ENCODE assay signal across 18 cellular contexts in genomic region chr4:111678466-111678865, GRCh38.
DNase-seq lines count a peak whose midpoint lies in the region; ATAC-seq and TF ChIP-seq lines count a peak whose summit lies in the region.
"Had no signal": no experiment of that assay in that cellular context is flagged by ENCODE, and none has a peak within 500 bp of the region (broad histone marks: within the 10 kb centered on the region; RNA-seq: fewer than 3 reads in every experiment).

No MANE protein-coding gene starts in this region.

- H3K9me3 ChIP-seq in SK-N-MC (ENCODE audit: low read depth, low read length), result no peaks in the 10 kb centered on the region
- no peaks in the 10 kb centered on the region for H3K9me3 ChIP-seq in trophoblast cell (ENCODE audit: insufficient read depth, low read depth, low read length)
- H3K9me3 ChIP-seq: Caco-2, stomach had no signal

- H3K9ac ChIP-seq in SK-N-MC (ENCODE audit: insufficient read length), result peak overlapping the region; percentile 2
- H3K9ac ChIP-seq in trophoblast cell (ENCODE audit: low read length), result no peak overlapping the region

- no peak overlapping the region for H4K12ac ChIP-seq in trophoblast cell (ENCODE audit: low read depth, low read length)

- no peak overlapping the region for H2AK5ac ChIP-seq in trophoblast cell (ENCODE audit: low read length)

- DNase-seq in GM04504 (ENCODE audit: low read depth), result peak; percentile 93
- no peak for DNase-seq in SK-N-MC (ENCODE audit: low read depth, low spot score)
- peak; percentile 43 for DNase-seq in epithelial cell of proximal tubule (ENCODE audit: low read depth)
- DNase-seq in trophoblast cell, result peak; percentile 20 to 53
- DNase-seq in DMS79 (lab: John Stamatoyannopoulos, UW), result no peak
- no peak for DNase-seq in chondrocyte (ENCODE audit: low spot score)
- DNase-seq in activated naive CD4-positive, alpha-beta T cell treated with Interleukin-2 at 50 U/mL for 16 hours, result no peak
- DNase-seq in left ventricle myocardium superior, result no peak
- DNase-seq: activated CD4-positive, alpha-beta T cell treated with anti-CD3 and anti-CD28 coated beads for 48 hours; activated T-cell treated with anti-CD3 and anti-CD28 coated beads, Interleukin-2, amount 50 U/mL, for 72 hours; Caco-2; naive thymus-derived CD8-positive, alpha-beta T cell; NCI-H1105; NCI-H345; stomach; T-cell had no signal

- peaks cover 1% of the 10 kb centered on the region for H3K27me3 Mint-ChIP-seq in chondrocyte (ENCODE audit: low read depth)
- H3K27me3 Mint-ChIP-seq: T-cell had no signal

- H3K79me1 ChIP-seq in trophoblast cell (ENCODE audit: low read length), result no peaks in the 10 kb centered on the region

- H3K4me3 Mint-ChIP-seq in chondrocyte (ENCODE audit: unreplicated experiment), result no peak overlapping the region
- H3K4me3 Mint-ChIP-seq: activated T-cell treated with anti-CD3 and anti-CD28 coated beads, Interleukin-2, amount 50 U/mL, for 72 hours; naive thymus-derived CD8-positive, alpha-beta T cell; T-cell had no signal

- H3K18ac ChIP-seq in trophoblast cell (ENCODE audit: low read length), result no peak overlapping the region

- no peak overlapping the region for H3K27ac Mint-ChIP-seq in chondrocyte (ENCODE audit: unreplicated experiment)
- H3K27ac Mint-ChIP-seq: activated T-cell treated with anti-CD3 and anti-CD28 coated beads, Interleukin-2, amount 50 U/mL, for 72 hours; naive thymus-derived CD8-positive, alpha-beta T cell; T-cell had no signal

- no peak overlapping the region for H4K91ac ChIP-seq in trophoblast cell (ENCODE audit: low read depth, low read length)

- H3K4me2 ChIP-seq in trophoblast cell (ENCODE audit: low read length), result no peak overlapping the region

- H2BK12ac ChIP-seq in trophoblast cell (ENCODE audit: low read length), result no peak overlapping the region

- TF ChIP-seq CTCF in epithelial cell of proximal tubule (conservative IDR thresholded peaks at IDR 0.05; ENCODE audit: low read depth, low read length) (no peak), chondrocyte (IDR thresholded peaks at IDR 0.05) (no peak)

- H3K4me3 ChIP-seq in SK-N-MC, result peak overlapping the region; percentile 17; the same call in 1 of the 2 replicates
- no peak overlapping the region for H3K4me3 ChIP-seq in epithelial cell of proximal tubule (ENCODE audit: low read depth, low read length)
- H3K4me3 ChIP-seq in trophoblast cell (ENCODE audit: low read depth, low read length), result no peak overlapping the region
- H3K4me3 ChIP-seq: hepatocyte, stomach had no signal

- no peaks in the 10 kb centered on the region for H3K4me1 Mint-ChIP-seq in chondrocyte (ENCODE audit: low read depth)
- H3K4me1 Mint-ChIP-seq: naive thymus-derived CD8-positive, alpha-beta T cell; T-cell had no signal

- H4K8ac ChIP-seq in trophoblast cell (ENCODE audit: low read depth, low read length), result no peak overlapping the region

- intact Hi-C loops in left ventricle myocardium superior (cut with micrococcal nuclease), result no loop called here

- WGBS in trophoblast cell (ENCODE audit: extremely low coverage, insufficient coverage, insufficient read length), result no CpG with 5 or more reads among the region's 1 CpG

- no peak overlapping the region for H2AFZ ChIP-seq in trophoblast cell (ENCODE audit: insufficient read depth, low read length, poor library complexity)
- H2AFZ ChIP-seq: hepatocyte had no signal

- H3K9me3 Mint-ChIP-seq in chondrocyte (ENCODE audit: low read depth), result no peaks in the 10 kb centered on the region

- H3K27ac ChIP-seq in SK-N-MC (peak overlapping the region; percentile 98), trophoblast cell (ENCODE audit: low read depth, low read length) (no peak overlapping the region)
- H3K27ac ChIP-seq: hepatocyte, stomach had no signal

- H3K4me1 ChIP-seq in trophoblast cell (ENCODE audit: control insufficient read depth in 1 of 2, insufficient read depth in 2 of 2, low read length in 2 of 2), result peaks cover 0 to 2% of the 10 kb centered on the region in 2 experiments
- H3K4me1 ChIP-seq: Caco-2, stomach had no signal

- no peaks in the 10 kb centered on the region for H3K27me3 ChIP-seq in trophoblast cell (ENCODE audit: insufficient read depth, low read length)
- H3K27me3 ChIP-seq: hepatocyte, stomach had no signal

- no peak overlapping the region for H3K4ac ChIP-seq in trophoblast cell (ENCODE audit: low read depth, low read length)

- H2BK120ac ChIP-seq in trophoblast cell (ENCODE audit: insufficient read depth, low read length, poor library complexity), result no peak overlapping the region

- no peak overlapping the region for H2BK5ac ChIP-seq in trophoblast cell (ENCODE audit: low read depth, low read length, poor library complexity)

- H3K36me3 Mint-ChIP-seq in chondrocyte (ENCODE audit: low read depth), result no peaks in the 10 kb centered on the region
- H3K36me3 Mint-ChIP-seq: naive thymus-derived CD8-positive, alpha-beta T cell; T-cell had no signal

- ATAC-seq in left ventricle myocardium superior, result no peak
- ATAC-seq: activated T-cell treated with anti-CD3 and anti-CD28 coated beads, Interleukin-2, amount 50 U/mL, for 72 hours; left lobe of liver; naive thymus-derived CD8-positive, alpha-beta T cell; T-cell had no signal

- H3K79me2 ChIP-seq in trophoblast cell (ENCODE audit: control insufficient read depth, insufficient read depth, low read length, poor library complexity), result no peaks in the 10 kb centered on the region
- H3K79me2 ChIP-seq: hepatocyte had no signal

- no peaks in the 10 kb centered on the region for H3K36me3 ChIP-seq in SK-N-MC (ENCODE audit: insufficient read depth, low read length)
- no peaks in the 10 kb centered on the region for H3K36me3 ChIP-seq in trophoblast cell (ENCODE audit: control insufficient read depth in 1 of 2, insufficient read depth in 2 of 2, low read length in 2 of 2)
- H3K36me3 ChIP-seq: stomach had no signal

- no peak overlapping the region for H3K23ac ChIP-seq in trophoblast cell (ENCODE audit: low read length)

- H3K14ac ChIP-seq in trophoblast cell (ENCODE audit: low read length), result no peak overlapping the region

Comparison
In these comparisons a context has a peak if more than half of its experiments do, and no peak if none do; other contexts are left out.
1. DNase-seq: peak in GM04504 (single experiment), epithelial cell of proximal tubule (single experiment) and trophoblast cell (2 of 2); none in SK-N-MC (single experiment), DMS79 (single experiment), chondrocyte (single experiment), activated naive CD4-positive, alpha-beta T cell treated with Interleukin-2 at 50 U/mL for 16 hours (single experiment) and left ventricle myocardium superior (single experiment).